Comparison of ENCODE assay signal across 1 cellular context in the genomic region with DNA sequence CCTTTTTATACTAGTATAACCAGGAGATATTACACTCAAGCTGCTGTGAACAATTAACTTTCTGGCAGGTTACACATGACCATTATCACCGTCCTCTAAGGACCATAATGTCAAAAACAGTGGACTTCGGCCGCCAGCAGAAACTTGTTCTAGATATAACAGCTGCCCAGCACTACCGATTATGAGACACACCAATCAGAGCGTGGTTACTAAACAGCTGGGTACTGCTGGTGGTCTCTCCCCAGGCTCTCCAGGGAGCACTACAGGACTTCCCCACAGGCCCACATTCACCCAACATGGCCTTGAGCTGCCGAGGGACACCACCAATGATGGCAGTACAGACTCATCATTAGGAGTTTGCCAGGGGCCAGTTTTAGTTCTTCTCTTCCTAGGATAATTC.
TF ChIP-seq lines count a peak whose summit lies in the region.

No MANE protein-coding gene starts in this region.

TF ChIP-seq in IMR-90, 13 proteins besides CTCF, POLR2A, EP300 and RAD21:
- TF ChIP-seq CHD1 (IDR thresholded peaks at IDR 0.05; ENCODE audit: low read depth, low read length) (no peak), RCOR1 (IDR thresholded peaks at IDR 0.05; ENCODE audit: insufficient replicate concordance, low read length) (no peak), RFX5 (IDR thresholded peaks at IDR 0.05; ENCODE audit: low read depth, low read length) (no peak), SMC3 (IDR thresholded peaks at IDR 0.05; ENCODE audit: low read depth, low read length) (no peak), NFE2L2 (IDR thresholded peaks at IDR 0.05; ENCODE audit: low read depth, low read length) (no peak), BHLHE40 (IDR thresholded peaks at IDR 0.05; ENCODE audit: low read depth, low read length) (no peak), ELK1 (IDR thresholded peaks at IDR 0.05; ENCODE audit: borderline replicate concordance, low read depth, low read length) (no peak), MXI1 (IDR thresholded peaks at IDR 0.05; ENCODE audit: borderline replicate concordance, low read depth, low read length) (no peak), MAZ (IDR thresholded peaks at IDR 0.05; ENCODE audit: borderline replicate concordance, low read depth, low read length) (no peak), CEBPB (IDR thresholded peaks at IDR 0.05; ENCODE audit: low read depth, low read length) (no peak), FOS (IDR thresholded peaks at IDR 0.05; ENCODE audit: low read depth, low read length) (no peak), MAFK (IDR thresholded peaks at IDR 0.05; ENCODE audit: low read depth, low read length) (no peak)
- TF ChIP-seq, protein P1, sequence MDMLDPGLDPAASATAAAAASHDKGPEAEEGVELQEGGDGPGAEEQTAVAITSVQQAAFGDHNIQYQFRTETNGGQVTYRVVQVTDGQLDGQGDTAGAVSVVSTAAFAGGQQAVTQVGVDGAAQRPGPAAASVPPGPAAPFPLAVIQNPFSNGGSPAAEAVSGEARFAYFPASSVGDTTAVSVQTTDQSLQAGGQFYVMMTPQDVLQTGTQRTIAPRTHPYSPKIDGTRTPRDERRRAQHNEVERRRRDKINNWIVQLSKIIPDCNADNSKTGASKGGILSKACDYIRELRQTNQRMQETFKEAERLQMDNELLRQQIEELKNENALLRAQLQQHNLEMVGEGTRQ (IDR thresholded peaks at IDR 0.05; ENCODE audit: low read depth, low read length) = no peak
TF ChIP-seq in IMR-90: peak in this region for 0.
